In the genomic region with DNA sequence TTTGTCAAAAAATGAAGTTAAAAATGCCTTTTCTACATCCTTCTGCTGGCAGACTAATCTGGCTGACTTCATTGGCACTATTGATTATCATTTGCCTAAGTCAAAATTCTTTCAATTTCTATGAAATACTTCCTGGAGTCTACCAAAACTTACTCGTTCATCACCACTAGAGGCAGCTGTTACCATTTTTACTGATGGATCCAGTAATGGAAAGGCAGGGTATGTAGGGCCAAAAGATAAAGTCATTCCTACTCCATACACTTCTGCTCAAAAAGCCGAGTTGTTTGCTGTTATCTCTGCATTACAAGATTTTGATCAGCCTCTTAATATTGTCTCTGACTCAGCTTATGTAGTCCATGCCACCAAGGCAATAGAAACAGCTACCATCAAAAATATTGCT, we compare ENCODE assay signal across 7 cellular contexts. TPM values are rescaled to one million over a fixed set of nuclear protein-coding genes. Genes with fewer than 3 reads are reported as not detected.
DNase-seq lines count a peak whose midpoint lies in the region; ATAC-seq and TF ChIP-seq lines count a peak whose summit lies in the region.
"Not testable (repeated sequence)": the region's sequence is repeated elsewhere in the genome, so short reads cannot be mapped to it uniquely, and the experiment has no call there.

No MANE protein-coding gene starts in this region.

- not testable (repeated sequence) for H3K27me3 ChIP-seq in heart right ventricle

- H3K27ac ChIP-seq in VCaP (peak overlapping the region; percentile 96), heart right ventricle (peak overlapping the region in 3 of 10 donors; percentile 1 to 36 (median 2))

- TF ChIP-seq CTCF in VCaP (conservative IDR thresholded peaks at IDR 0.05), result peak; percentile 66
- peak; percentile 71 for TF ChIP-seq CTCF in chondrocyte (IDR thresholded peaks at IDR 0.05)
- peak in 7 of 9 donors; percentile 29 to 64 (median 52) for TF ChIP-seq CTCF in heart right ventricle (IDR thresholded peaks at IDR 0.05)
- TF ChIP-seq CTCF in nephron (IDR thresholded peaks at IDR 0.05; ENCODE audit: unreplicated experiment in 3 of 3), result peak; percentile 27 to 37 (median 36)

- not testable (repeated sequence) for H3K4me1 Mint-ChIP-seq in chondrocyte (ENCODE audit: low read depth)
- H3K4me1 Mint-ChIP-seq in nephron, result peaks cover 45% of the 10 kb centered on the region

- H3K9me3 ChIP-seq in heart right ventricle, result peaks cover 0 to 10% (median 0%) of the 10 kb centered on the region in 11 donors

- 4% methylated on average over 2 of the region's 2 CpGs for WGBS in heart right ventricle, 2 donors

- H3K4me3 Mint-ChIP-seq in chondrocyte (ENCODE audit: unreplicated experiment), result not testable (repeated sequence)
- peak overlapping the region in 1 of 3 experiments; percentile 10 for H3K4me3 Mint-ChIP-seq in nephron

- H3K36me3 ChIP-seq in heart right ventricle, result not testable (repeated sequence)

- not testable (repeated sequence) for H3K36me3 Mint-ChIP-seq in chondrocyte (ENCODE audit: low read depth); nephron (ENCODE audit: low read depth)

- not testable (repeated sequence) for H3K4me3 ChIP-seq in heart right ventricle

- peaks cover 0 to 22% (median 6%) of the 10 kb centered on the region in 9 donors for H3K4me1 ChIP-seq in heart right ventricle

- not testable (repeated sequence) for ATAC-seq in heart right ventricle

- DNase-seq in DMS 273 (lab: John Stamatoyannopoulos, UW; ENCODE audit: unreplicated experiment) (peak; percentile 29), HT-29 (ENCODE audit: low spot score) (peak; percentile 70), NCI-H82 (lab: John Stamatoyannopoulos, UW) (peak; percentile 31)
- not testable (repeated sequence) for DNase-seq in chondrocyte (ENCODE audit: low spot score); heart right ventricle

- not testable (repeated sequence) for H3K27me3 Mint-ChIP-seq in chondrocyte (ENCODE audit: low read depth); nephron (ENCODE audit: low read depth)

- H3K9me3 Mint-ChIP-seq in chondrocyte (ENCODE audit: low read depth); nephron: not testable (repeated sequence)

- intact Hi-C loops in heart right ventricle (cut with DNase I), result not testable (repeated sequence)

- not testable (repeated sequence) for H3K27ac Mint-ChIP-seq in chondrocyte (ENCODE audit: unreplicated experiment)
- H3K27ac Mint-ChIP-seq in nephron, result peak overlapping the region; percentile 97 to 99 (median 98)

RNA-seq across cellular contexts. Expression of a gene that starts 12.0 kb away (rescaled TPM):
- 64.9 and 68.6 TPM in 2 replicates for total RNA-seq in HT-29 (2014; rRNA removed; shearing (Covaris generic))
- 28.5 to 37.4 TPM (median 31.3 TPM) in 3 replicates for total RNA-seq in chondrocyte
- 10 to 100 TPM; 37.8 to 77.1 (median 45.8) TPM for total RNA-seq in heart right ventricle
- polyA plus RNA-seq in heart right ventricle, result 10 to 100 TPM; 14.5 to 20.7 TPM
